Comparison of ENCODE assay signal across 21 cellular contexts in genomic region chrX:48632207-48632606, GRCh38. TPM values are rescaled to one million over a fixed set of nuclear protein-coding genes. Genes with fewer than 3 reads are reported as not detected.
"Had no signal": no experiment of that assay in that cellular context is flagged by ENCODE, and none has a peak within 500 bp of the region (broad histone marks: within the 10 kb centered on the region; RNA-seq: fewer than 3 reads in every experiment).

No MANE protein-coding gene starts in this region.

- H3K4me1 ChIP-seq: foreskin keratinocyte, thyroid gland had no signal

- DNase-seq: activated CD4-positive, alpha-beta T cell treated with anti-CD3 and anti-CD28 coated beads, Interleukin-2, amount 50 U/mL, for 48 hours; activated CD4-positive, CD25-positive, alpha-beta regulatory T cell treated with anti-CD3 and anti-CD28 coated beads, Interleukin-2, amount 50 U/mL, for 72 hours; activated CD8-positive, alpha-beta memory T cell treated with anti-CD3 and anti-CD28 coated beads, Interleukin-2, amount 10 ng/mL, durations not matched to agents 7 days and 5 days; activated effector memory CD4-positive, alpha-beta T cell treated with Interleukin-2 at 50 U/mL for 16 hours; activated naive CD4-positive, alpha-beta T cell treated with anti-CD3 and anti-CD28 coated beads, Interleukin-2, amount 10 ng/mL, durations not matched to agents 7 days and 5 days; activated naive CD8-positive, alpha-beta T cell treated with anti-CD3 and anti-CD28 coated beads, Interleukin-2, amount 50 U/mL, for 24 hours; activated T-cell treated with anti-CD3 and anti-CD28 coated beads, Interleukin-2, amount 50 U/mL, for 1 hour; mammary epithelial cell; midbrain; nephron progenitor cell; stimulated activated CD4-positive, alpha-beta T cell treated with anti-CD3 and anti-CD28 coated beads, Interleukin-12 subunit alpha, Interleukin-12 subunit beta, amount 100 ng/mL, for 4 hours; stimulated activated CD4-positive, alpha-beta T cell treated with anti-CD3 and anti-CD28 coated beads, Interleukin-1b, Interleukin-23, amount 100 ng/mL, for 48 hours; stimulated activated CD8-positive, alpha-beta memory T cell treated with anti-CD3 and anti-CD28 coated beads, Interleukin-4, amount 100 ng/mL, for 48 hours; stimulated activated naive CD4-positive, alpha-beta T cell treated with Interleukin-2 at 50 U/mL for 16 hours; T1000; thyroid gland had no signal

- H3K27me3 ChIP-seq: foreskin keratinocyte, thyroid gland had no signal

- H3K9me3 ChIP-seq: thyroid gland had no signal

- H3K27ac ChIP-seq: coronary artery, foreskin keratinocyte, thyroid gland had no signal

- FAIRE-seq: keratinocyte, urothelium cell line had no signal

- H3K4me3 ChIP-seq: coronary artery, thyroid gland had no signal

- H3K36me3 ChIP-seq: thyroid gland had no signal

RNA-seq across cellular contexts. Expression of gene WAS, which starts 51.4 kb away (rescaled TPM):
- total RNA-seq: epithelial cell of proximal tubule had no signal
